In the genomic region with DNA sequence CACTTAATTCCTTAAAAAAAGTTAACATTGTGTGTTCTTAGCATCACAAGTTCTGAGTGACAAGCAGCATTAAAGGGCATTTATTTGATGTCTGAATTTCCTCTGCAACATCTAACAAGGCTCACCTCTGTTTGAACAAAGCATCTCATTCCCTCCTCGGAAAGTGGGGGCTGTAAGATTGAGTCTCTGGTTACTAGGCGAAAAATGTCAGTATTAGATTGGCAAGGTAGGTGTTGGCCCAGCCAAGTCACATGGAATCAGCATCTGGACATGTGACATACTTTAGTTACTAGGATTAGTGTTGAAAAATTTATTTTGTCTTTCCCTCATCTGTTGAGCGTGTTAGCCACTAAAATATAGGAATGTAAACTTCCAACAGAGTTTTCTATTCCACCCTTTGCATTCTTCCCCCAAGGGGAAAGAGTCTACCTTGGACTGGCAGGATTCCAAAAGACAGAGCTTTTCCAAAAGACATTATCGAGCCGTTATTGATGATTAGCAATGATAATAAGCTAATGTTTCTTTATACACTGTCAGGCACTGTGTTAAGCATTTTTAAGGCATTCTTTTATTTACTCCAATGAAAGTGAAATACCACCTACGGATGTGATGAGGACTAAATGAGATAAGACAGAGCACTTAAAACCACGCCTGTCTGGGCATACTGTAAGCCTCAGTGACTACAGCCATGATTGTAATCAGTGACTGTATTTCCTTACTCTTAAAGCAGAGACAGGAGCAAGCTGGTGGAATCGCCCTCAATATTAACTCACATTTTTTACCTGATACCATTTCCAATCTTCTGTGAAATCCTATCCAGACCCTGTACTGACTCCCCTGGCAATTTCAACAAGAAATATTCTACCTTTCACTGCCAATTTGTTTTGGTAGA, we compare ENCODE assay signal across 1 cellular context.
TF ChIP-seq lines count a peak whose summit lies in the region.

No MANE protein-coding gene starts in this region.

TF ChIP-seq in K562, 482 proteins besides CTCF, POLR2A, EP300 and RAD21 (continued from another document):
- TF ChIP-seq RBM17 (IDR thresholded peaks at IDR 0.05; ENCODE audit: borderline replicate concordance, low read depth, low read length) (no peak), ZNF696 (CRISPR knock-in tag; conservative IDR thresholded peaks at IDR 0.05) (no peak), ZNF174 (CRISPR knock-in tag; IDR thresholded peaks at IDR 0.05) (no peak), KLF10 (CRISPR knock-in tag; IDR thresholded peaks at IDR 0.05) (no peak), KLF13 (tag; IDR thresholded peaks at IDR 0.05; ENCODE audit: borderline replicate concordance, low read depth) (no peak), MTA3 (IDR thresholded peaks at IDR 0.05; ENCODE audit: borderline replicate concordance) (0 out of 2 replicates have a peak, but pooled peaks have one; percentile 23), ZNF75A (CRISPR knock-in tag; IDR thresholded peaks at IDR 0.05) (no peak), HNRNPK (IDR thresholded peaks at IDR 0.05; ENCODE audit: low read depth, low read length, poor library complexity, severe bottlenecking) (no peak)
- TF ChIP-seq, protein P1, sequence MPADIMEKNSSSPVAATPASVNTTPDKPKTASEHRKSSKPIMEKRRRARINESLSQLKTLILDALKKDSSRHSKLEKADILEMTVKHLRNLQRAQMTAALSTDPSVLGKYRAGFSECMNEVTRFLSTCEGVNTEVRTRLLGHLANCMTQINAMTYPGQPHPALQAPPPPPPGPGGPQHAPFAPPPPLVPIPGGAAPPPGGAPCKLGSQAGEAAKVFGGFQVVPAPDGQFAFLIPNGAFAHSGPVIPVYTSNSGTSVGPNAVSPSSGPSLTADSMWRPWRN (IDR thresholded peaks at IDR 0.05; ENCODE audit: low read depth) = no peak
